ENCODE assay signal across 1 cellular context in genomic region chr1:51790385-51790784, GRCh38.
TF ChIP-seq lines count a peak whose summit lies in the region.

No MANE protein-coding gene starts in this region.

TF ChIP-seq in K562, 482 proteins besides CTCF, POLR2A, EP300 and RAD21:
- TF ChIP-seq E2F4 (CRISPR knock-in tag; IDR thresholded peaks at IDR 0.05; ENCODE audit: low read depth) (0 out of 2 replicates have a peak, but pooled peaks have one; percentile 25), POLR2B (IDR thresholded peaks at IDR 0.05; ENCODE audit: low read depth, partially characterized antibody) (peak; percentile 48), SUPT5H (IDR thresholded peaks at IDR 0.05) (peak; percentile 55; the same call in 1 of the 2 replicates), TCFL5 (CRISPR knock-in tag; conservative IDR thresholded peaks at IDR 0.05) (no peak), ZBTB12 (CRISPR knock-in tag; IDR thresholded peaks at IDR 0.05) (no peak)
